Comparison of ENCODE assay signal across 8 cellular contexts in the genomic region with DNA sequence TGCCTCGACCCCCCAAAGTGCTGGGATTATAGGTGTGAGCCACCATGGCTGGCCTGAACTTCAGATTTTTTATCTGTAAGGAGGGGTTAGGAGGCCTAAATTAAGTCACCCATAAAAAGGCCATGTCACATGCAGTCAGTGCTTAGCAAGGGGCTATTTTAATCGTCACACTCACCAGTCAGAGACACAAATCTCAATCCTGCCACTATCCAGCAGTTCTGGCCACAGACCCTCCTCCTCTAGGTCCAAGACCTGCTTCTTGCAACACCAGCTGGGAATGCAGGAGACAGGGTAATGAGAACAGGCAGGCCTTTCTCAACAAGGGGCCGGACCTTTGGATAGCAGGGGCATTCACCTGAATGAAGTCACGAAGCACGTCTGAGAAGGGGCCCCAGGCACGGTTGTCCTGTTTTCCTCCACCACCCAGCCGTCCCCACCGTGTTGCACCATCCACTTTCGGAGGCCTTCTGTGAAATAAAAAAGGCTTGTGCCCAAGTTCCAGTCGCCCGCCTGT. TPM values are rescaled to one million over a fixed set of nuclear protein-coding genes. Genes with fewer than 3 reads are reported as not detected.
DNase-seq lines count a peak whose midpoint lies in the region; ATAC-seq and TF ChIP-seq lines count a peak whose summit lies in the region.

No MANE protein-coding gene starts in this region.

- H3K9me3 Mint-ChIP-seq in dendritic cell treated with granulocyte-macrophage colony-stimulating factor and Interleukin-4, amounts not matched to agents 40 ng/mL and 50 ng/mL, for 4 days: peaks cover 13% of the 10 kb centered on the region
- H3K9me3 Mint-ChIP-seq in natural killer cell treated with Interleukin-12 subunit alpha and Interleukin-12 subunit beta and Interleukin-15 and Interleukin-18, amount 100 ng/mL, for 72 hours: no peaks in the 10 kb centered on the region

- H3K4me1 ChIP-seq in KMS-11 (ENCODE audit: low read depth, poor library complexity, severe bottlenecking): peaks cover 10% of the 10 kb centered on the region

- H3K79me2 ChIP-seq in KMS-11 (ENCODE audit: insufficient read depth, low read depth): no peaks in the 10 kb centered on the region

- DNase-seq in BJ (ENCODE audit: low read depth) (no peak), activated gamma-delta T cell treated with Interleukin-2 at 50 U/mL for 16 hours (no peak), nucleus accumbens (lab: John Stamatoyannopoulos, UW) (no peak)
- DNase-seq in natural killer cell treated with Interleukin-12 subunit alpha and Interleukin-12 subunit beta and Interleukin-15 and Interleukin-18, amount 100 ng/mL, for 72 hours (ENCODE audit: low spot score): no peak
- DNase-seq in stimulated activated CD4-positive, alpha-beta T cell treated with anti-CD3 and anti-CD28 coated beads, Interleukin-15, amount 100 ng/mL, for 24 hours: no peak

- H3K4me1 Mint-ChIP-seq in dendritic cell treated with granulocyte-macrophage colony-stimulating factor and Interleukin-4, amounts not matched to agents 40 ng/mL and 50 ng/mL, for 4 days (ENCODE audit: low read depth): peaks cover 10% of the 10 kb centered on the region
- H3K4me1 Mint-ChIP-seq in natural killer cell treated with Interleukin-12 subunit alpha and Interleukin-12 subunit beta and Interleukin-15 and Interleukin-18, amount 100 ng/mL, for 72 hours (ENCODE audit: low read depth in 2 of 2): peaks cover 0 to 6% of the 10 kb centered on the region in 2 donors

- no peak for ATAC-seq in natural killer cell treated with Interleukin-12 subunit alpha and Interleukin-12 subunit beta and Interleukin-15 and Interleukin-18, amount 100 ng/mL, for 72 hours
- no peak for ATAC-seq in GM18502 (IDR thresholded peaks at IDR 0.05; ENCODE audit: poor library complexity, unreplicated experiment)

- H4K20me1 ChIP-seq in KMS-11 (ENCODE audit: insufficient read depth): no peaks in the 10 kb centered on the region

- POLR2A ChIA-PET in BJ (lab: Charles Lee): no interaction called here

- H3K36me3 Mint-ChIP-seq in dendritic cell treated with granulocyte-macrophage colony-stimulating factor and Interleukin-4, amounts not matched to agents 40 ng/mL and 50 ng/mL, for 4 days (ENCODE audit: low read depth): no peaks in the 10 kb centered on the region
- no peaks in the 10 kb centered on the region for H3K36me3 Mint-ChIP-seq in natural killer cell treated with Interleukin-12 subunit alpha and Interleukin-12 subunit beta and Interleukin-15 and Interleukin-18, amount 100 ng/mL, for 72 hours

- H3K4me3 Mint-ChIP-seq in dendritic cell treated with granulocyte-macrophage colony-stimulating factor and Interleukin-4, amounts not matched to agents 40 ng/mL and 50 ng/mL, for 4 days: peak overlapping the region; percentile 54
- peak overlapping the region; percentile 50 for H3K4me3 Mint-ChIP-seq in natural killer cell treated with Interleukin-12 subunit alpha and Interleukin-12 subunit beta and Interleukin-15 and Interleukin-18, amount 100 ng/mL, for 72 hours

- TF ChIP-seq CTCF in BJ (IDR thresholded peaks at IDR 0.05; ENCODE audit: insufficient read depth, low read depth, low read length) (no peak), KMS-11 (conservative IDR thresholded peaks at IDR 0.05; ENCODE audit: low read depth, low read length) (no peak)

- peak overlapping the region; percentile 52; the same call in 1 of the 2 replicates for H3K9ac ChIP-seq in KMS-11

- peak overlapping the region; percentile 72 for H3K4me2 ChIP-seq in KMS-11

- peaks cover 49% of the 10 kb centered on the region for H3K27me3 Mint-ChIP-seq in dendritic cell treated with granulocyte-macrophage colony-stimulating factor and Interleukin-4, amounts not matched to agents 40 ng/mL and 50 ng/mL, for 4 days
- H3K27me3 Mint-ChIP-seq in natural killer cell treated with Interleukin-12 subunit alpha and Interleukin-12 subunit beta and Interleukin-15 and Interleukin-18, amount 100 ng/mL, for 72 hours: peaks cover 2 to 7% of the 10 kb centered on the region in 2 donors

- intact Hi-C loops in dendritic cell treated with granulocyte-macrophage colony-stimulating factor and Interleukin-4, amounts not matched to agents 40 ng/mL and 50 ng/mL, for 4 days (cut with micrococcal nuclease): no loop called here

- H3K27me3 ChIP-seq in BJ (ENCODE audit: control insufficient read depth, insufficient read depth, low read length): no peaks in the 10 kb centered on the region
- peaks cover 4% of the 10 kb centered on the region; the same call in 1 of the 2 replicates for H3K27me3 ChIP-seq in KMS-11 (ENCODE audit: insufficient read depth, low read depth)

- peak overlapping the region; percentile 69 for H3K4me3 ChIP-seq in BJ (ENCODE audit: low read depth, low read length)
- no peak overlapping the region for H3K4me3 ChIP-seq in KMS-11 (IDR thresholded peaks at IDR 0.05; ENCODE audit: insufficient read depth, low read depth, low read length)

- no peak overlapping the region; the same call in 1 of the 2 replicates for H3K27ac ChIP-seq in KMS-11

- H3K36me3 ChIP-seq in BJ (ENCODE audit: control insufficient read depth, insufficient read depth, low read length) (no peaks in the 10 kb centered on the region), KMS-11 (ENCODE audit: insufficient read depth) (no peaks in the 10 kb centered on the region)

- no peak overlapping the region for H3K27ac Mint-ChIP-seq in dendritic cell treated with granulocyte-macrophage colony-stimulating factor and Interleukin-4, amounts not matched to agents 40 ng/mL and 50 ng/mL, for 4 days
- H3K27ac Mint-ChIP-seq in natural killer cell treated with Interleukin-12 subunit alpha and Interleukin-12 subunit beta and Interleukin-15 and Interleukin-18, amount 100 ng/mL, for 72 hours: no peak overlapping the region

- peak overlapping the region; percentile 89 for H2AFZ ChIP-seq in KMS-11 (ENCODE audit: low read depth)

- CTCF ChIA-PET in BJ (lab: Yijun Ruan, JAX): interaction anchor here (10.3 kb wide), 1 partner anchor 21 kb away, joined by 41 read pairs; no protein-coding TSS in a partner anchor

RNA-seq across cellular contexts. Expression of gene FBXO27, which starts 1.4 kb away (rescaled TPM):
- polyA plus RNA-seq in BJ (2011; rRNA removed): 4.4 and 7.0 TPM in 2 replicates
- 2.8 and 6.8 TPM in 2 replicates for polyA minus RNA-seq in BJ (2011; rRNA and poly(A)+ RNA removed)
- under 1 TPM; 0.31 to 0.88 TPM for total RNA-seq in natural killer cell treated with Interleukin-12 subunit alpha and Interleukin-12 subunit beta and Interleukin-15 and Interleukin-18, amount 100 ng/mL, for 72 hours

RNA-seq across cellular contexts. Expression of gene ACP7, which starts 53.3 kb away (rescaled TPM):
- polyA plus RNA-seq in BJ (2011; rRNA removed): not detected in 2 replicates
- not detected in 2 replicates for polyA minus RNA-seq in BJ (2011; rRNA and poly(A)+ RNA removed)
- total RNA-seq in natural killer cell treated with Interleukin-12 subunit alpha and Interleukin-12 subunit beta and Interleukin-15 and Interleukin-18, amount 100 ng/mL, for 72 hours: under 1 TPM in 1 of 2 donors, not detected in 1; 0.36 TPM

RNA-seq across cellular contexts. Expression of gene FBXO17, which starts 55.4 kb away (rescaled TPM):
- 14.5 and 19.5 TPM in 2 replicates for polyA plus RNA-seq in BJ (2011; rRNA removed)
- 4.6 and 5.6 TPM in 2 replicates for polyA minus RNA-seq in BJ (2011; rRNA and poly(A)+ RNA removed)
- not detected for total RNA-seq in natural killer cell treated with Interleukin-12 subunit alpha and Interleukin-12 subunit beta and Interleukin-15 and Interleukin-18, amount 100 ng/mL, for 72 hours
